Comparison of ENCODE assay signal across 1 cellular context in the genomic region with DNA sequence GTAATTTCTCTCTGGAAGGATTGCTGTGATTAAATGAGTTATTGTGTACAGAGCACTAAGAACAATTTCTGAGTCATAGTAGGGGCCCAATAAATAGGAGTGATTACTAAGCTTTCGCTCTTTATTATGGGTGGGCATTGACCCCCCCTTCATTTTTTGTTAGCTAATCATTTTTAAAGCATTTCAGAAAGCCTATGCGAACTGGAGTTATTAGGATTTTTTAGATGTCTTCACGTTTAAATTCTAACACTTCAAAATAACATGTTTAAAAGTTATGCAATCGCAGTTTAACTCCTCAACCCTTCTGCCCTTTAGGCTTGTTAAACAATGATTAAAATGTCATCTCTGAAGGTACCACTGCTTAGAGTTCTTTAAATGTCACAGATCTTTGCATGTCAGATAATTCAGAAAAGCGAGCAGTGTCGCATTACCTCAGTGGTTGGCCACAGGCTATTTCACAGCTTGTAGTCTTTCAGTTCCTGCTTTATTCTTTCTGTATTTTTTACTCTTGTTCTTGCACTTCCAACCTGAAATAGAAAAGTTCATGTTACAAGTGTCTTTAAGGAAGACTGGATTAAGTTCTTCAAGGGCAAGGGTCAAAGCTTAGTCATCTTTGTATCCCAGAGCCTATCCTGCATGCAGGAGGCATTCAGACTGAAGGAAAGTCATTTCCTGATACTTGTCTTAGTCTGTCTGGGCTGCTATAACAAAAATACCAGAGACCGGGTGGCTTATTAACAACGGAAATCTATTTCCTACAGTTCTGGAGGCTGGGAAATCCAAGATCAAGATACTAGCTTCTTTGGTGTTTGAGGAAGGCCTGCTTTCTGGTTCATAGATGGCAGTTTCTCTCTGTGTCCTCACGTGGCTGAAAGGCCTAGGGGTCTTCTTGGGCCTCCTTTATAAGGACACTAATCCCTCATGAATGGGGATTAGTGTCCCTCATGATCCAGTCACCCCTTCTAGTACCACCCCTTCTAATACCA.
TF ChIP-seq lines count a peak whose summit lies in the region.

No MANE protein-coding gene starts in this region.

TF ChIP-seq in HEK293, 187 proteins besides CTCF, POLR2A, EP300 and RAD21 (continued from another document):
- 0 out of 2 replicates have a peak, but pooled peaks have one; percentile 60 for TF ChIP-seq ZEB2 (tag by site-specific recombination; IDR thresholded peaks at IDR 0.05)
- no peak for TF ChIP-seq KLF10 (tag by site-specific recombination; IDR thresholded peaks at IDR 0.05)
- TF ChIP-seq ZNF624 (tag by site-specific recombination; IDR thresholded peaks at IDR 0.05) = no peak
- no peak for TF ChIP-seq ZNF426 (tag by site-specific recombination; IDR thresholded peaks at IDR 0.05)
- TF ChIP-seq SP3 (tag by site-specific recombination; IDR thresholded peaks at IDR 0.05) = no peak
